8 cellular contexts compared by ENCODE assay signal in genomic region chr2:128940378-128940777, GRCh38.
"Had no signal": no experiment of that assay in that cellular context is flagged by ENCODE, and none has a peak within 500 bp of the region (broad histone marks: within the 10 kb centered on the region; RNA-seq: fewer than 3 reads in every experiment).

No MANE protein-coding gene starts in this region.

- ATAC-seq: GM12878 had no signal

- H3K4me3 ChIP-seq: GM12878 had no signal

- DNase-seq: GDM1, GF-D8 had no signal

- FAIRE-seq: G401.6, GM12878, GM12891, GM12892, GM18507, GM19239 had no signal
